8 cellular contexts compared by ENCODE assay signal in the genomic region with DNA sequence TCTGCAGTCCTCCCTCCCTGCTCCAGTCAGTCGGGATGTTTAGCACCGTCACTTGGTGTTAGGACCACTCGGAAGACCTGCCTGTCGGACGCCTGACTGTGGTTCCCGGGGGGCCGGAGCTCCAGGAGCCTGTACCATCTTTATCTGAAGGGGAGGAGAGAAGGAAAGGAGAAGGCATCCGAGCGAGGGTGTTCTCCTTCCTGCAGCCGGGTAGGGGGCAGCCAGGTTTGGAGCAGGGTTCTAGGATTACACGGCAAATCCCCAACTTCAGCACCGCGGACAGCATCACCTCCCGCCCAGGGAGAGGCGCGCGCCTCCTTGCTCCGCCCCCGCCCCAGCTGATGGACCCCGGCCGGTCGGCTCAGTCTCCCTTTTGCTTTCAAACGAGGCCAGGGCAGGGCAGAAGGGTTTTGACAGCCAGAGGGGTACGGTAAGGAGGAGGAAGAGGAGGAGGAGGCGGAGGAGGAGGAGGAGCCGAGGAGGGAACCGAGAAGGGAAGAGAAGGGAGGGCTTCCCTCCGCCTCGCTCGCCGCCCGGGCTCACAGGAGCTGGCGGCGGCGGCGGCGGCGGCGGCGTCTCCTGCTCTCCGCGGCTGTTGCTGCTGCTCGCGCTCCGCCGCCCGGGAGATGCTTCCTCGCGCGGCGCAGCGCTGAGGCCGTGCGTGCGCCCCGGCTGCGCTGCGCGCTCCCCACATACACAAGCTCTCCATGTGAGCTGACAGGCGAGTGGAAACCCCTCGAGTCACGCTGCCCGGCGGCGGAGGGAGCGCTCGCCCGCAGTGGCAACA. TPM values are rescaled to one million over a fixed set of nuclear protein-coding genes. Genes with fewer than 3 reads are reported as not detected.
DNase-seq lines count a peak whose midpoint lies in the region; ATAC-seq, FAIRE-seq and TF ChIP-seq lines count a peak whose summit lies in the region.

No MANE protein-coding gene starts in this region.

- TF ChIP-seq POLR2A in GM12892 (IDR thresholded peaks at IDR 0.05; ENCODE audit: low read depth, low read length): no peak

- H3K27me3 ChIP-seq in small intestine (ENCODE audit: control insufficient read depth in 2 of 2, insufficient read depth in 2 of 2, low read length in 2 of 2): peaks cover 0 to 8% of the 10 kb centered on the region in 2 donors

- H3K4me1 ChIP-seq in small intestine (ENCODE audit: control insufficient read depth in 2 of 2, insufficient read depth in 1 of 2, low read depth in 1 of 2, low read length in 1 of 2): no peaks in the 10 kb centered on the region

- DNase-seq in DMS114 treated with DMSO at 0.1 percent for 48 hours (lab: John Stamatoyannopoulos, UW; ENCODE audit: unreplicated experiment): peak; percentile 6
- peak; percentile 84 for DNase-seq in RPMI8226
- peak; percentile 63 for DNase-seq in cerebellum (ENCODE audit: low spot score)
- peak; percentile 32 for DNase-seq in inferior parietal cortex (ENCODE audit: extremely low spot score)
- peak; percentile 7 for DNase-seq in small intestine
- DNase-seq in GM12892 (ENCODE audit: insufficient read length): no peak

- no peaks in the 10 kb centered on the region for H3K36me3 ChIP-seq in small intestine (ENCODE audit: control insufficient read depth in 2 of 2, insufficient read depth in 2 of 2, low read length in 2 of 2)

- H3K27ac ChIP-seq in small intestine (ENCODE audit: low read depth in 1 of 2, low read length in 1 of 2): no peak overlapping the region

- peak; percentile 66 for ATAC-seq in HG03432 (IDR thresholded peaks at IDR 0.05; ENCODE audit: unreplicated experiment)
- ATAC-seq in GM19035 (IDR thresholded peaks at IDR 0.05; ENCODE audit: unreplicated experiment): no peak

- H3K9me3 ChIP-seq in small intestine (ENCODE audit: control insufficient read depth, low read depth): no peaks in the 10 kb centered on the region

- WGBS in small intestine, 3 donors: 2 to 6% (median 2%) methylated on average over 56 to 68 of the region's 68 CpGs

- FAIRE-seq in small intestine (lab: Jason Lieb, UNC) (no peak), GM12892 (lab: Jason Lieb, UNC) (no peak)

- H3K4me3 ChIP-seq in small intestine (ENCODE audit: low read depth in 1 of 2, low read length in 2 of 2): peak overlapping the region in 1 of 2 donors; percentile 10

RNA-seq across cellular contexts. Expression of a gene that starts 0.7 kb away (rescaled TPM):
- 137 TPM for total RNA-seq in cerebellum
- 1 to 10 TPM in 2 of 3 donors, under 1 TPM in 1; 0.54 to 3.8 (median 1.3) TPM for polyA plus RNA-seq in small intestine
- not detected for polyA plus RNA-seq in GM12892 (2012; ENCODE audit: missing spikeins)
